In genomic region chr4:151807220-151807619, GRCh38 we compare ENCODE assay signal across 1 cellular context.
TF ChIP-seq lines count a peak whose summit lies in the region.

No MANE protein-coding gene starts in this region.

TF ChIP-seq in IMR-90, 13 proteins besides CTCF, POLR2A, EP300 and RAD21:
- TF ChIP-seq CEBPB (IDR thresholded peaks at IDR 0.05; ENCODE audit: low read depth, low read length) (no peak), CHD1 (IDR thresholded peaks at IDR 0.05; ENCODE audit: low read depth, low read length) (no peak), MAZ (IDR thresholded peaks at IDR 0.05; ENCODE audit: borderline replicate concordance, low read depth, low read length) (no peak), RFX5 (IDR thresholded peaks at IDR 0.05; ENCODE audit: low read depth, low read length) (no peak), USF2 (IDR thresholded peaks at IDR 0.05; ENCODE audit: low read depth, low read length) (no peak), BHLHE40 (IDR thresholded peaks at IDR 0.05; ENCODE audit: low read depth, low read length) (no peak), NFE2L2 (IDR thresholded peaks at IDR 0.05; ENCODE audit: low read depth, low read length) (no peak), SMC3 (IDR thresholded peaks at IDR 0.05; ENCODE audit: low read depth, low read length) (no peak), MXI1 (IDR thresholded peaks at IDR 0.05; ENCODE audit: borderline replicate concordance, low read depth, low read length) (no peak), FOS (IDR thresholded peaks at IDR 0.05; ENCODE audit: low read depth, low read length) (no peak), RCOR1 (IDR thresholded peaks at IDR 0.05; ENCODE audit: insufficient replicate concordance, low read length) (no peak), ELK1 (IDR thresholded peaks at IDR 0.05; ENCODE audit: borderline replicate concordance, low read depth, low read length) (no peak), MAFK (IDR thresholded peaks at IDR 0.05; ENCODE audit: low read depth, low read length) (no peak)
